Comparison of ENCODE assay signal across 14 cellular contexts in genomic region chr2:206472094-206472493, GRCh38. TPM values are rescaled to one million over a fixed set of nuclear protein-coding genes. Genes with fewer than 3 reads are reported as not detected.
"Had no signal": no experiment of that assay in that cellular context is flagged by ENCODE, and none has a peak within 500 bp of the region (broad histone marks: within the 10 kb centered on the region; RNA-seq: fewer than 3 reads in every experiment).

No MANE protein-coding gene starts in this region.

- H3K27ac ChIP-seq: esophagus squamous epithelium, gastroesophageal sphincter, left ventricle myocardium inferior, lower lobe of right lung, neural progenitor cell, ovary had no signal

- ATAC-seq: effector memory CD8-positive, alpha-beta T cell; gastroesophageal sphincter; lower lobe of right lung; natural killer cell treated with Interleukin-12 subunit alpha and Interleukin-12 subunit beta and Interleukin-15 and Interleukin-18, amount 100 ng/mL, for 72 hours; right cardiac atrium had no signal

- DNase-seq: effector memory CD8-positive, alpha-beta T cell; esophagus squamous epithelium; foreskin fibroblast; glutamatergic neuron; left ventricle myocardium inferior; lower lobe of right lung; ovary; right cardiac atrium; small intestine; stimulated activated CD4-positive, alpha-beta T cell treated with anti-CD3 and anti-CD28 coated beads, Interleukin-12 subunit alpha, Interleukin-12 subunit beta, amount 100 ng/mL, for 4 hours; stimulated activated naive CD4-positive, alpha-beta T cell treated with Interleukin-2 at 50 U/mL for 16 hours had no signal

RNA-seq across cellular contexts. Expression of gene ADAM23, which starts 28.8 kb away (rescaled TPM):
- total RNA-seq: natural killer cell treated with Interleukin-12 subunit alpha and Interleukin-12 subunit beta and Interleukin-15 and Interleukin-18, amount 100 ng/mL, for 72 hours had no signal
